In the genomic region with DNA sequence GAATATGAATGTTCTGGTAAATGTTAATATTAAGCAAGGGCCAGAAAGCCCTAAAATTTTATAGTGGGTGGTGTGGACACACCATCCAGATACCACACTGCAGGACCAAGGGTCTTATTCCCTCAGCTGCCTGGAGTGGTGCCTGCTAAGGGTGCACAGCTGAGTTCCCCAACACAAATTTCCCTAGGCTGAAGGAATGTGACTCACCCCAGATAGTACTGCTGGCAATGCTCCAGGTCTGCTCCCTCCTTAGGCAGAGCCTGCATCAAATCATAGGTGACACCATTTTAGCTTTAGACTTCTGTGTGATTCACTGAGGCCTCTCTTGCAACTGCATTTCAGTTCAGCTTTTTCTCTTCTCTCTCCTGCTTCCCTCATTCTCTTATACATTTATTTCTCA, we compare ENCODE assay signal across 16 cellular contexts.
DNase-seq lines count a peak whose midpoint lies in the region; ATAC-seq and TF ChIP-seq lines count a peak whose summit lies in the region.
"Had no signal": no experiment of that assay in that cellular context is flagged by ENCODE, and none has a peak within 500 bp of the region (broad histone marks: within the 10 kb centered on the region; RNA-seq: fewer than 3 reads in every experiment).

No MANE protein-coding gene starts in this region.

- in situ Hi-C loops in brain microvascular endothelial cell (cut with HindIII; ENCODE audit: low pct_ligation_motif_present, low sequenced_read_pairs): no loop called here

- DNase-seq in ELR (ENCODE audit: low read depth): peak; percentile 92
- DNase-seq in MG63: peak; percentile 58
- DNase-seq in brain microvascular endothelial cell: peak; percentile 18
- DNase-seq in myocyte (ENCODE audit: low read depth): peak; percentile 61
- no peak for DNase-seq in activated CD4-positive, alpha-beta memory T cell treated with anti-CD3 and anti-CD28 coated beads, Interleukin-2, amount 10 ng/mL, durations not matched to agents 7 days and 5 days
- DNase-seq in activated CD4-positive, alpha-beta T cell treated with anti-CD3 and anti-CD28 coated beads for 1 hour: no peak
- DNase-seq in T-helper 2 cell treated with Interferon-gamma antibody and Interleukin-4, amounts not matched to agents 5 μg/mL and 100 μg/mL, for 36 hours (ENCODE audit: low spot score): no peak
- DNase-seq: activated CD4-positive, alpha-beta memory T cell treated with anti-CD3 and anti-CD28 coated beads for 36 hours; activated naive CD4-positive, alpha-beta T cell treated with Interleukin-2 at 50 U/mL for 16 hours; MV-4-11; NCI-H774; stimulated activated CD4-positive, alpha-beta T cell treated with anti-CD3 and anti-CD28 coated beads, Interleukin-4, amount 100 ng/mL, for 4 hours had no signal

- H3K27ac Mint-ChIP-seq in activated CD4-positive, alpha-beta memory T cell treated with anti-CD3 and anti-CD28 coated beads, Interleukin-2, amount 10 ng/mL, durations not matched to agents 7 days and 5 days: no peak overlapping the region
- no peak overlapping the region for H3K27ac Mint-ChIP-seq in T-helper 2 cell treated with Interferon-gamma antibody and Interleukin-4, amounts not matched to agents 5 μg/mL and 100 μg/mL, for 36 hours
- H3K27ac Mint-ChIP-seq: activated CD4-positive, alpha-beta memory T cell treated with anti-CD3 and anti-CD28 coated beads for 36 hours; memory B cell had no signal

- no peak for TF ChIP-seq CTCF in brain microvascular endothelial cell (IDR thresholded peaks at IDR 0.05; ENCODE audit: low read depth, low read length, missing control alignments)

- H3K36me3 ChIP-seq in MG63 (no peaks in the 10 kb centered on the region), brain microvascular endothelial cell (replicated peaks) (no peaks in the 10 kb centered on the region)
- H3K36me3 ChIP-seq: ovary had no signal

- no peaks in the 10 kb centered on the region for H3K4me1 Mint-ChIP-seq in activated CD4-positive, alpha-beta memory T cell treated with anti-CD3 and anti-CD28 coated beads, Interleukin-2, amount 10 ng/mL, durations not matched to agents 7 days and 5 days
- H3K4me1 Mint-ChIP-seq in T-helper 2 cell treated with Interferon-gamma antibody and Interleukin-4, amounts not matched to agents 5 μg/mL and 100 μg/mL, for 36 hours (ENCODE audit: low read depth): no peaks in the 10 kb centered on the region
- H3K4me1 Mint-ChIP-seq: memory B cell had no signal

- POLR2A ChIA-PET in activated CD4-positive, alpha-beta memory T cell treated with anti-CD3 and anti-CD28 coated beads, Interleukin-2, amount 10 ng/mL, durations not matched to agents 7 days and 5 days (lab: Charles Lee): no interaction called here

- H3K27me3 Mint-ChIP-seq in activated CD4-positive, alpha-beta memory T cell treated with anti-CD3 and anti-CD28 coated beads, Interleukin-2, amount 10 ng/mL, durations not matched to agents 7 days and 5 days: no peaks in the 10 kb centered on the region
- H3K27me3 Mint-ChIP-seq in T-helper 2 cell treated with Interferon-gamma antibody and Interleukin-4, amounts not matched to agents 5 μg/mL and 100 μg/mL, for 36 hours (ENCODE audit: low read depth): no peaks in the 10 kb centered on the region
- H3K27me3 Mint-ChIP-seq: activated CD4-positive, alpha-beta memory T cell treated with anti-CD3 and anti-CD28 coated beads for 36 hours; memory B cell had no signal

- no peak overlapping the region for H3K27ac ChIP-seq in brain microvascular endothelial cell
- H3K27ac ChIP-seq: dorsolateral prefrontal cortex, ovary had no signal

- no peaks in the 10 kb centered on the region for H3K36me3 Mint-ChIP-seq in activated CD4-positive, alpha-beta memory T cell treated with anti-CD3 and anti-CD28 coated beads, Interleukin-2, amount 10 ng/mL, durations not matched to agents 7 days and 5 days (ENCODE audit: low read depth)
- H3K36me3 Mint-ChIP-seq in T-helper 2 cell treated with Interferon-gamma antibody and Interleukin-4, amounts not matched to agents 5 μg/mL and 100 μg/mL, for 36 hours (ENCODE audit: low read depth): no peaks in the 10 kb centered on the region
- H3K36me3 Mint-ChIP-seq: activated CD4-positive, alpha-beta memory T cell treated with anti-CD3 and anti-CD28 coated beads for 36 hours; memory B cell had no signal

- H3K4me3 ChIP-seq in MG63: no peak overlapping the region
- H3K4me3 ChIP-seq in brain microvascular endothelial cell (ENCODE audit: low read depth, low read length): no peak overlapping the region
- H3K4me3 ChIP-seq: dorsolateral prefrontal cortex, ovary had no signal

- no peaks in the 10 kb centered on the region for H3K27me3 ChIP-seq in MG63
- no peaks in the 10 kb centered on the region for H3K27me3 ChIP-seq in brain microvascular endothelial cell (replicated peaks)
- H3K27me3 ChIP-seq: dorsolateral prefrontal cortex, ovary had no signal

- CTCF ChIA-PET in activated CD4-positive, alpha-beta memory T cell treated with anti-CD3 and anti-CD28 coated beads, Interleukin-2, amount 10 ng/mL, durations not matched to agents 7 days and 5 days (lab: Charles Lee): no interaction called here

- no peak overlapping the region for H3K4me3 Mint-ChIP-seq in activated CD4-positive, alpha-beta memory T cell treated with anti-CD3 and anti-CD28 coated beads, Interleukin-2, amount 10 ng/mL, durations not matched to agents 7 days and 5 days
- no peak overlapping the region for H3K4me3 Mint-ChIP-seq in T-helper 2 cell treated with Interferon-gamma antibody and Interleukin-4, amounts not matched to agents 5 μg/mL and 100 μg/mL, for 36 hours
- H3K4me3 Mint-ChIP-seq: activated CD4-positive, alpha-beta memory T cell treated with anti-CD3 and anti-CD28 coated beads for 36 hours; memory B cell had no signal

- H3K9me3 Mint-ChIP-seq in activated CD4-positive, alpha-beta memory T cell treated with anti-CD3 and anti-CD28 coated beads, Interleukin-2, amount 10 ng/mL, durations not matched to agents 7 days and 5 days: no peaks in the 10 kb centered on the region
- H3K9me3 Mint-ChIP-seq in T-helper 2 cell treated with Interferon-gamma antibody and Interleukin-4, amounts not matched to agents 5 μg/mL and 100 μg/mL, for 36 hours: no peaks in the 10 kb centered on the region
- H3K9me3 Mint-ChIP-seq: activated CD4-positive, alpha-beta memory T cell treated with anti-CD3 and anti-CD28 coated beads for 36 hours; memory B cell had no signal

- no peak for ATAC-seq in HG02798 (IDR thresholded peaks at IDR 0.05; ENCODE audit: poor library complexity, unreplicated experiment)

- no peaks in the 10 kb centered on the region for H3K9me3 ChIP-seq in MG63
- H3K9me3 ChIP-seq: ovary had no signal

Comparison
In these comparisons a context has a peak if more than half of its experiments do, and no peak if none do; other contexts are left out.
1. DNase-seq: peak in ELR (single experiment), MG63 (single experiment), brain microvascular endothelial cell (single experiment) and myocyte (single experiment); none in activated CD4-positive, alpha-beta memory T cell treated with anti-CD3 and anti-CD28 coated beads, Interleukin-2, amount 10 ng/mL, durations not matched to agents 7 days and 5 days (single experiment), activated CD4-positive, alpha-beta T cell treated with anti-CD3 and anti-CD28 coated beads for 1 hour (single experiment) and T-helper 2 cell treated with Interferon-gamma antibody and Interleukin-4, amounts not matched to agents 5 μg/mL and 100 μg/mL, for 36 hours (single experiment).